Comparison of ENCODE assay signal across 28 cellular contexts in genomic region chr4:147332101-147332500, GRCh38.
"Had no signal": no experiment of that assay in that cellular context is flagged by ENCODE, and none has a peak within 500 bp of the region (broad histone marks: within the 10 kb centered on the region; RNA-seq: fewer than 3 reads in every experiment).

No MANE protein-coding gene starts in this region.

- H3K4me3 Mint-ChIP-seq: activated CD8-positive, alpha-beta T cell treated with anti-CD3 and anti-CD28 coated beads for 36 hours; activated naive CD8-positive, alpha-beta T cell treated with anti-CD3 and anti-CD28 coated beads, Interleukin-2, amount 50 U/mL, for 24 hours; brain; central memory CD8-positive, alpha-beta T cell; T-cell had no signal

- ATAC-seq: activated CD8-positive, alpha-beta T cell treated with anti-CD3 and anti-CD28 coated beads for 36 hours; activated naive CD4-positive, alpha-beta T cell treated with anti-CD3 and anti-CD28 coated beads, Interleukin-2, amount 50 U/mL, for 72 hours; activated naive CD8-positive, alpha-beta T cell treated with anti-CD3 and anti-CD28 coated beads, Interleukin-2, amount 50 U/mL, for 24 hours; Panc1; Right ventricle myocardium inferior; T-cell had no signal

- H3K36me3 Mint-ChIP-seq: activated naive CD4-positive, alpha-beta T cell treated with anti-CD3 and anti-CD28 coated beads, Interleukin-2, amount 50 U/mL, for 72 hours; brain; T-cell had no signal

- H3K27me3 Mint-ChIP-seq: activated naive CD8-positive, alpha-beta T cell treated with anti-CD3 and anti-CD28 coated beads, Interleukin-2, amount 50 U/mL, for 24 hours; brain; central memory CD8-positive, alpha-beta T cell had no signal

- FAIRE-seq: astrocyte, TTC549 had no signal

- H3K27me3 ChIP-seq: MG63 had no signal

- H3K4me1 Mint-ChIP-seq: activated naive CD8-positive, alpha-beta T cell treated with anti-CD3 and anti-CD28 coated beads, Interleukin-2, amount 50 U/mL, for 24 hours; central memory CD8-positive, alpha-beta T cell; T-cell had no signal

- H3K4me3 ChIP-seq: MG63, SK-N-MC had no signal

- H3K27ac Mint-ChIP-seq: activated CD8-positive, alpha-beta T cell treated with anti-CD3 and anti-CD28 coated beads for 36 hours; activated naive CD4-positive, alpha-beta T cell treated with anti-CD3 and anti-CD28 coated beads, Interleukin-2, amount 50 U/mL, for 72 hours; activated naive CD8-positive, alpha-beta T cell treated with anti-CD3 and anti-CD28 coated beads, Interleukin-2, amount 50 U/mL, for 24 hours; T-cell had no signal

- H3K27ac ChIP-seq: SK-N-MC, VCaP had no signal

- H3K36me3 ChIP-seq: MG63 had no signal

- H3K9me3 Mint-ChIP-seq: activated CD8-positive, alpha-beta T cell treated with anti-CD3 and anti-CD28 coated beads for 36 hours; activated naive CD4-positive, alpha-beta T cell treated with anti-CD3 and anti-CD28 coated beads, Interleukin-2, amount 50 U/mL, for 72 hours; activated naive CD8-positive, alpha-beta T cell treated with anti-CD3 and anti-CD28 coated beads, Interleukin-2, amount 50 U/mL, for 24 hours; brain; central memory CD8-positive, alpha-beta T cell; T-cell had no signal

- DNase-seq: activated CD4-positive, CD25-positive, alpha-beta regulatory T cell; activated CD8-positive, alpha-beta memory T cell treated with anti-CD3 and anti-CD28 coated beads, Interleukin-2, amount 50 U/mL, for 4 hours; activated CD8-positive, alpha-beta T cell treated with anti-CD3 and anti-CD28 coated beads for 36 hours; activated effector memory CD4-positive, alpha-beta T cell treated with Interleukin-2 at 50 U/mL for 16 hours; activated naive CD4-positive, alpha-beta T cell treated with Interleukin-2 at 50 U/mL for 16 hours; activated naive CD8-positive, alpha-beta T cell treated with anti-CD3 and anti-CD28 coated beads, Interleukin-2, amount 50 U/mL, for 24 hours; activated T-cell treated with anti-CD3 and anti-CD28 coated beads, Interleukin-2, amount 50 U/mL, for 1 hour; amniotic stem cell; MG63; NCI-H1105; NCI-H146; NCI-H187 treated with DMSO at 0.1 percent for 48 hours; NCI-H2081 treated with DMSO at 0.1 percent for 48 hours; NCI-H446; NCI-H524; RPMI8226; T-cell; T-helper 2 cell; T1000 had no signal

- H3K9me3 ChIP-seq: MG63 had no signal
